7 cellular contexts compared by ENCODE assay signal in genomic region chr5:147481857-147482256, GRCh38. TPM values are rescaled to one million over a fixed set of nuclear protein-coding genes. Genes with fewer than 3 reads are reported as not detected.
DNase-seq lines count a peak whose midpoint lies in the region; ATAC-seq and TF ChIP-seq lines count a peak whose summit lies in the region.

No MANE protein-coding gene starts in this region.

- no peak overlapping the region for H3K4me3 Mint-ChIP-seq in endothelial cell (ENCODE audit: unreplicated experiment)

- H3K9me3 ChIP-seq in subcutaneous abdominal adipose tissue (ENCODE audit: control insufficient read depth in 5 of 5, low read length in 5 of 5) (no peaks in the 10 kb centered on the region), BE2C (no peaks in the 10 kb centered on the region)

- H3K36me3 ChIP-seq in subcutaneous abdominal adipose tissue (ENCODE audit: control insufficient read depth in 5 of 5, insufficient read depth in 5 of 5, low read length in 5 of 5) = no peaks in the 10 kb centered on the region
- no peaks in the 10 kb centered on the region; the same call in 1 of the 2 replicates for H3K36me3 ChIP-seq in BE2C

- H3K4me1 Mint-ChIP-seq in endothelial cell (ENCODE audit: unreplicated experiment) = peaks cover 56% of the 10 kb centered on the region

- no peaks in the 10 kb centered on the region for H3K27me3 Mint-ChIP-seq in endothelial cell (ENCODE audit: unreplicated experiment)

- H3K4me1 ChIP-seq in subcutaneous abdominal adipose tissue (ENCODE audit: control insufficient read depth in 5 of 5, insufficient read depth in 5 of 5, low read length in 5 of 5) = peaks cover 13 to 62% (median 37%) of the 10 kb centered on the region in 5 donors
- peaks cover 51% of the 10 kb centered on the region for H3K4me1 ChIP-seq in BE2C

- H3K4me3 ChIP-seq in subcutaneous abdominal adipose tissue (ENCODE audit: low read depth in 1 of 5, low read length in 5 of 5) = no peak overlapping the region
- no peak overlapping the region for H3K4me3 ChIP-seq in BE2C (ENCODE audit: low read depth, low read length)

- no peak overlapping the region for H3K9ac ChIP-seq in subcutaneous abdominal adipose tissue (ENCODE audit: low read length in 5 of 5)

- H3K9me3 Mint-ChIP-seq in endothelial cell (ENCODE audit: unreplicated experiment) = no peaks in the 10 kb centered on the region

- DNase-seq in endothelial cell (ENCODE audit: low spot score) (no peak), NCI-H526 treated with DMSO at 0.1 percent for 48 hours (lab: John Stamatoyannopoulos, UW) (no peak), BE2C (no peak)

- no peaks in the 10 kb centered on the region for H3K36me3 Mint-ChIP-seq in endothelial cell (ENCODE audit: low read depth, unreplicated experiment)

- peak overlapping the region; percentile 34 for H3K27ac Mint-ChIP-seq in endothelial cell (ENCODE audit: unreplicated experiment)

- H3K27me3 ChIP-seq in subcutaneous abdominal adipose tissue (ENCODE audit: control insufficient read depth in 5 of 5, insufficient read depth in 4 of 5, low read length in 5 of 5) (no peaks in the 10 kb centered on the region), BE2C (no peaks in the 10 kb centered on the region)

- TF ChIP-seq CTCF in endothelial cell (IDR thresholded peaks at IDR 0.05; ENCODE audit: unreplicated experiment) = no peak
- TF ChIP-seq CTCF in BE2C (IDR thresholded peaks at IDR 0.05; ENCODE audit: low read depth, low read length) = no peak

- H3K27ac ChIP-seq in subcutaneous abdominal adipose tissue (ENCODE audit: low read depth, low read length) = peak overlapping the region; percentile 53

- peak; percentile 89 for ATAC-seq in GM19395 (IDR thresholded peaks at IDR 0.05; ENCODE audit: unreplicated experiment)
- ATAC-seq in HG03354 (IDR thresholded peaks at IDR 0.05; ENCODE audit: poor library complexity, severe bottlenecking, unreplicated experiment) = peak; percentile 67
- ATAC-seq in esophagus mucosa = no peak

RNA-seq across cellular contexts. Expression of gene DPYSL3, which starts 28.0 kb away (rescaled TPM):
- 27.6 TPM for total RNA-seq in endothelial cell (ENCODE audit: unreplicated experiment)
- 306 TPM for polyA plus RNA-seq in BE2C (2012; ENCODE audit: insufficient read depth, insufficient read length, low read depth)
- 5.1 TPM for total RNA-seq in esophagus mucosa
